Comparison of ENCODE assay signal across 1 cellular context in genomic region chr7:23864984-23865383, GRCh38.
TF ChIP-seq lines count a peak whose summit lies in the region.

No MANE protein-coding gene starts in this region.

TF ChIP-seq in GM23338, 12 proteins besides CTCF, POLR2A, EP300 and RAD21:
- no peak for TF ChIP-seq ZNF462 (CRISPR knock-in tag; IDR thresholded peaks at IDR 0.05)
- no peak for TF ChIP-seq POLR2AphosphoS5 (IDR thresholded peaks at IDR 0.05; ENCODE audit: low read depth)
- no peak for TF ChIP-seq EZH2 (IDR thresholded peaks at IDR 0.05; ENCODE audit: low read depth, unreplicated experiment)
- TF ChIP-seq NANOG (IDR thresholded peaks at IDR 0.05; ENCODE audit: borderline replicate concordance): no peak
- TF ChIP-seq ZNF114 (CRISPR knock-in tag; IDR thresholded peaks at IDR 0.05): no peak
- TF ChIP-seq STAT1 (IDR thresholded peaks at IDR 0.05; ENCODE audit: unreplicated experiment): no peak
- no peak for TF ChIP-seq EZH2phosphoT487 (IDR thresholded peaks at IDR 0.05; ENCODE audit: unreplicated experiment)
- no peak for TF ChIP-seq REST (IDR thresholded peaks at IDR 0.05; ENCODE audit: unreplicated experiment)
- TF ChIP-seq JUNB (IDR thresholded peaks at IDR 0.05; ENCODE audit: unreplicated experiment): no peak
- no peak for TF ChIP-seq CREB1 (CRISPR knock-in tag; IDR thresholded peaks at IDR 0.05; ENCODE audit: low read depth)
- TF ChIP-seq ETS1 (IDR thresholded peaks at IDR 0.05): no peak
- no peak for TF ChIP-seq ZNF331 (CRISPR knock-in tag; IDR thresholded peaks at IDR 0.05; ENCODE audit: low read depth)
